In the genomic region with DNA sequence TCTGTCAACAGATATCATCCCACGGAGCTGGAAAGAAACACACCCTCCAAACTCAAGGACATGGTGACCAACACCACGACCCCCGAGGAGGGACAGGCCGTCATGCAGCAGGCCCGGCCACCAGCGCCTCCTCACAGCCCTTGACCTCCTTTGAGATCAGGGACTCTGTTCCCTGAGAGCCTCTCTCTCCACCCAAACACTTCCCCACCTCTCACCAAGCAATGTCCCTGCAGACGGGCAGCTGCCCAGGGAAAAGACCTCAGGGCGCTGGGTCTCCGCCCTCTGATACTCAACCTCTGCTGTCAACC, we compare ENCODE assay signal across 9 cellular contexts. TPM values are rescaled to one million over a fixed set of nuclear protein-coding genes. Genes with fewer than 3 reads are reported as not detected.
A peak's percentile ranks its signal among the peaks of the same experiment; 100 is the strongest.
DNase-seq lines count a peak whose midpoint lies in the region; ATAC-seq, FAIRE-seq and TF ChIP-seq lines count a peak whose summit lies in the region.
"Had no signal": no experiment of that assay in that cellular context is flagged by ENCODE, and none has a peak within 500 bp of the region (broad histone marks: within the 10 kb centered on the region; RNA-seq: fewer than 3 reads in every experiment).

No MANE protein-coding gene starts in this region.

- no peaks in the 10 kb centered on the region for H3K9me3 ChIP-seq in naive thymus-derived CD4-positive, alpha-beta T cell (ENCODE audit: control insufficient read depth in 2 of 3, low read length in 3 of 3)

- H3K36me3 Mint-ChIP-seq in activated naive CD8-positive, alpha-beta T cell treated with anti-CD3 and anti-CD28 coated beads for 36 hours, result peaks cover 4% of the 10 kb centered on the region
- H3K36me3 Mint-ChIP-seq in naive thymus-derived CD4-positive, alpha-beta T cell, result peaks cover 0 to 7% (median 1%) of the 10 kb centered on the region in 5 donors

- POLR2A ChIA-PET in naive thymus-derived CD4-positive, alpha-beta T cell (lab: Charles Lee), result no interaction called here

- H3K27ac ChIP-seq in C4-2B, result peak overlapping the region; percentile 33; the same call in 1 of the 2 replicates
- peak overlapping the region; percentile 64 for H3K27ac ChIP-seq in naive thymus-derived CD4-positive, alpha-beta T cell (ENCODE audit: low read depth, low read length)

- H3K4me1 ChIP-seq in naive thymus-derived CD4-positive, alpha-beta T cell (ENCODE audit: control insufficient read depth in 2 of 2, insufficient read depth in 2 of 2, low read length in 2 of 2), result peaks cover 6% of the 10 kb centered on the region in 2 donors

- no peaks in the 10 kb centered on the region for H3K27me3 Mint-ChIP-seq in activated naive CD8-positive, alpha-beta T cell treated with anti-CD3 and anti-CD28 coated beads for 36 hours
- no peaks in the 10 kb centered on the region for H3K27me3 Mint-ChIP-seq in naive thymus-derived CD4-positive, alpha-beta T cell

- TF ChIP-seq CTCF in C4-2B (conservative IDR thresholded peaks at IDR 0.05) (no peak), D721Med (IDR thresholded peaks at IDR 0.05; ENCODE audit: insufficient read depth, missing control alignments) (no peak)

- DNase-seq in ELF-1 (ENCODE audit: low read depth, low spot score), result peak; percentile 18
- DNase-seq in activated naive CD8-positive, alpha-beta T cell treated with anti-CD3 and anti-CD28 coated beads for 36 hours, result no peak
- DNase-seq in naive thymus-derived CD4-positive, alpha-beta T cell, result no peak
- no peak for DNase-seq in stimulated activated CD4-positive, alpha-beta T cell treated with anti-CD3 and anti-CD28 coated beads, Interleukin-4, amount 100 ng/mL, for 24 hours
- DNase-seq in D721Med (ENCODE audit: insufficient read length, low spot score), result no peak
- DNase-seq in NCI-H226, result no peak
- DNase-seq: NCI-H524 treated with DMSO at 0.1 percent for 48 hours had no signal

- intact Hi-C loops in naive thymus-derived CD4-positive, alpha-beta T cell (cut with micrococcal nuclease), result loop anchor here in 1 of 2 donors (1.0 kb wide), 1 partner anchor 10 kb away; a partner anchor contains a TSS

- H3K9me3 Mint-ChIP-seq in activated naive CD8-positive, alpha-beta T cell treated with anti-CD3 and anti-CD28 coated beads for 36 hours, result peaks cover 1% of the 10 kb centered on the region
- H3K9me3 Mint-ChIP-seq in naive thymus-derived CD4-positive, alpha-beta T cell, result peaks cover 0 to 2% (median 0%) of the 10 kb centered on the region in 11 donors

- ATAC-seq in naive thymus-derived CD4-positive, alpha-beta T cell, result no peak
- no peak for ATAC-seq in GM19463 (IDR thresholded peaks at IDR 0.05; ENCODE audit: unreplicated experiment)

- H3K27ac Mint-ChIP-seq in activated naive CD8-positive, alpha-beta T cell treated with anti-CD3 and anti-CD28 coated beads for 36 hours, result peak overlapping the region; percentile 69
- H3K27ac Mint-ChIP-seq in naive thymus-derived CD4-positive, alpha-beta T cell, result peak overlapping the region; percentile 16 to 95 (median 85)

- no peak overlapping the region for H3K4me3 Mint-ChIP-seq in activated naive CD8-positive, alpha-beta T cell treated with anti-CD3 and anti-CD28 coated beads for 36 hours
- peak overlapping the region in 9 of 10 donors; percentile 54 to 83 (median 73) for H3K4me3 Mint-ChIP-seq in naive thymus-derived CD4-positive, alpha-beta T cell

- no peak for FAIRE-seq in D721Med (lab: Jason Lieb, UNC)

- H3K4me3 ChIP-seq in naive thymus-derived CD4-positive, alpha-beta T cell (ENCODE audit: low read length), result no peak overlapping the region

- H3K4me1 Mint-ChIP-seq in activated naive CD8-positive, alpha-beta T cell treated with anti-CD3 and anti-CD28 coated beads for 36 hours, result peaks cover 16% of the 10 kb centered on the region
- H3K4me1 Mint-ChIP-seq in naive thymus-derived CD4-positive, alpha-beta T cell, result peaks cover 11 to 40% (median 22%) of the 10 kb centered on the region in 7 donors

- no peaks in the 10 kb centered on the region for H3K36me3 ChIP-seq in naive thymus-derived CD4-positive, alpha-beta T cell (ENCODE audit: control insufficient read depth in 2 of 3, insufficient read depth in 3 of 3, low read length in 3 of 3)

- CTCF ChIA-PET in naive thymus-derived CD4-positive, alpha-beta T cell (lab: Charles Lee), result no interaction called here

- no peaks in the 10 kb centered on the region for H3K27me3 ChIP-seq in naive thymus-derived CD4-positive, alpha-beta T cell (ENCODE audit: control insufficient read depth in 2 of 2, insufficient read depth in 2 of 2, low read length in 2 of 2)

RNA-seq across cellular contexts. Expression of a gene that starts 10.0 kb away (rescaled TPM):
- under 1 TPM; 0.27 to 0.40 TPM for total RNA-seq in activated naive CD8-positive, alpha-beta T cell treated with anti-CD3 and anti-CD28 coated beads for 36 hours
- total RNA-seq in naive thymus-derived CD4-positive, alpha-beta T cell, result under 1 TPM; 0.56 to 0.95 (median 0.85) TPM
- under 1 TPM in 1 of 2 donors, not detected in 1; 0.15 TPM for polyA plus RNA-seq in naive thymus-derived CD4-positive, alpha-beta T cell

RNA-seq across cellular contexts. Expression of a gene that starts 10.6 kb away (rescaled TPM):
- total RNA-seq in activated naive CD8-positive, alpha-beta T cell treated with anti-CD3 and anti-CD28 coated beads for 36 hours, result 10 to 100 TPM; 14.6 to 15.5 TPM
- 10 to 100 TPM; 13.6 to 61.4 (median 25.7) TPM for total RNA-seq in naive thymus-derived CD4-positive, alpha-beta T cell
- 10 to 100 TPM; 16.4 to 25.3 TPM for polyA plus RNA-seq in naive thymus-derived CD4-positive, alpha-beta T cell
